Comparison of ENCODE assay signal across 11 cellular contexts in genomic region chr19:12667903-12668302, GRCh38. TPM values are rescaled to one million over a fixed set of nuclear protein-coding genes. Genes with fewer than 3 reads are reported as not detected.
DNase-seq lines count a peak whose midpoint lies in the region; ATAC-seq, FAIRE-seq and TF ChIP-seq lines count a peak whose summit lies in the region.
"Had no signal": no experiment of that assay in that cellular context is flagged by ENCODE, and none has a peak within 500 bp of the region (broad histone marks: within the 10 kb centered on the region; RNA-seq: fewer than 3 reads in every experiment).

No MANE protein-coding gene starts in this region.

- peak overlapping the region; percentile 89 for H3K4me2 ChIP-seq in Loucy (ENCODE audit: low read depth, low read length, poor library complexity, severe bottlenecking)

- H3K9me3 Mint-ChIP-seq in chondrocyte (ENCODE audit: low read depth) (no peaks in the 10 kb centered on the region), nephron progenitor cell (no peaks in the 10 kb centered on the region)

- H3F3A ChIP-seq in Loucy (ENCODE audit: low read depth), result no peaks in the 10 kb centered on the region

- no peak overlapping the region for H2AFZ ChIP-seq in Loucy (ENCODE audit: low read length)

- peak overlapping the region; percentile 89 for H3K9ac ChIP-seq in Loucy (ENCODE audit: low read depth, low read length, poor library complexity, severe bottlenecking)

- H3K9me3 ChIP-seq in Loucy (ENCODE audit: insufficient read depth, low read depth, low read length), result no peaks in the 10 kb centered on the region

- peaks cover 13% of the 10 kb centered on the region for H4K20me1 ChIP-seq in Loucy (ENCODE audit: insufficient read depth, low read length, poor library complexity, severe bottlenecking)

- TF ChIP-seq CTCF in C4-2B (conservative IDR thresholded peaks at IDR 0.05) (no peak), Loucy (conservative IDR thresholded peaks at IDR 0.05; ENCODE audit: low read length) (no peak), chondrocyte (IDR thresholded peaks at IDR 0.05) (no peak), nephron progenitor cell (IDR thresholded peaks at IDR 0.05) (no peak), lower leg skin (IDR thresholded peaks at IDR 0.05) (no peak)

- WGBS in lower leg skin, 2 donors, result 66% methylated on average over 4 of the region's 4 CpGs

- FAIRE-seq in H54 (lab: Jason Lieb, UNC), result no peak

- peak overlapping the region; percentile 85; the same call in 1 of the 2 replicates for H3K27ac ChIP-seq in C4-2B

- DNase-seq in chondrocyte (ENCODE audit: low spot score) (no peak), nephron progenitor cell (no peak), H54 (ENCODE audit: insufficient read length, low spot score) (no peak), NCI-H2081 (lab: John Stamatoyannopoulos, UW) (no peak), lower leg skin (ENCODE audit: low spot score in 2 of 2) (no peak)
- DNase-seq: NCI-H524; stimulated activated CD4-positive, alpha-beta T cell treated with anti-CD3 and anti-CD28 coated beads, Interleukin-4, amount 100 ng/mL, for 24 hours had no signal

- no peak for ATAC-seq in HG02642 (IDR thresholded peaks at IDR 0.05; ENCODE audit: poor library complexity, unreplicated experiment)

- peak overlapping the region; percentile 93 for H3K4me3 Mint-ChIP-seq in chondrocyte (ENCODE audit: unreplicated experiment)
- peak overlapping the region; percentile 97 for H3K4me3 Mint-ChIP-seq in nephron progenitor cell

- H3K4me1 ChIP-seq in Loucy (ENCODE audit: insufficient read depth, low read length, poor library complexity, severe bottlenecking), result peaks cover 25% of the 10 kb centered on the region

- no peaks in the 10 kb centered on the region for H3K9me2 ChIP-seq in Loucy (replicated peaks; ENCODE audit: low read depth, low read length)

- peaks cover 2% of the 10 kb centered on the region; the same call in 1 of the 2 replicates for H3K36me3 ChIP-seq in Loucy (ENCODE audit: insufficient read depth, low read length)

- no peaks in the 10 kb centered on the region for H3K27me3 ChIP-seq in Loucy (ENCODE audit: insufficient read depth, low read length, poor library complexity, severe bottlenecking)

- no peaks in the 10 kb centered on the region for H3K27me3 Mint-ChIP-seq in chondrocyte (ENCODE audit: low read depth)
- peaks cover 4% of the 10 kb centered on the region for H3K27me3 Mint-ChIP-seq in nephron progenitor cell (ENCODE audit: low read depth, poor library complexity)

- peaks cover 6% of the 10 kb centered on the region for H3K36me3 Mint-ChIP-seq in chondrocyte (ENCODE audit: low read depth)
- H3K36me3 Mint-ChIP-seq in nephron progenitor cell (ENCODE audit: low read depth), result peaks cover 13% of the 10 kb centered on the region

- intact Hi-C loops in lower leg skin (cut with DNase I; ENCODE audit: low total_unique reads), result no loop called here

- TF ChIP-seq POLR2A in H54 (IDR thresholded peaks at IDR 0.05; ENCODE audit: low read depth, low read length) (no peak), lower leg skin (IDR thresholded peaks at IDR 0.05) (no peak)

- peak overlapping the region; percentile 79 for H3K4me3 ChIP-seq in Loucy (ENCODE audit: low read length, poor library complexity, severe bottlenecking)
- no peak overlapping the region for H3K4me3 ChIP-seq in lower leg skin (ENCODE audit: low read depth, poor library complexity, severe bottlenecking)

- H3K79me2 ChIP-seq in Loucy (ENCODE audit: insufficient read depth, low read length), result peaks cover 38% of the 10 kb centered on the region

- H3K4me1 Mint-ChIP-seq in chondrocyte (ENCODE audit: low read depth) (peaks cover 45% of the 10 kb centered on the region), nephron progenitor cell (peaks cover 67% of the 10 kb centered on the region)

- H3K27ac Mint-ChIP-seq in chondrocyte (ENCODE audit: unreplicated experiment), result peak overlapping the region; percentile 36
- no peak overlapping the region for H3K27ac Mint-ChIP-seq in nephron progenitor cell

RNA-seq across cellular contexts. Expression of gene WDR83, which starts 1.3 kb away (rescaled TPM):
- total RNA-seq in chondrocyte, result 9.6 to 13.5 TPM (median 12.7 TPM) in 3 replicates
- 10 to 100 TPM; 15.3 to 23.7 (median 19.3) TPM for total RNA-seq in lower leg skin

RNA-seq across cellular contexts. Expression of gene MAN2B1, which starts 1.4 kb away (rescaled TPM):
- total RNA-seq in chondrocyte (86.6 to 104 TPM (median 99.5 TPM) in 3 replicates), lower leg skin (10 to 100 TPM; 52.8 to 83.0 (median 74.9) TPM)

RNA-seq across cellular contexts. Expression of gene DHPS, which starts 13.8 kb away (rescaled TPM):
- total RNA-seq in chondrocyte (37.8 to 48.8 TPM (median 47.5 TPM) in 3 replicates), lower leg skin (100 to 1,000 TPM; 101 to 218 (median 159) TPM)

RNA-seq across cellular contexts. Expression of gene GNG14, which starts 19.9 kb away (rescaled TPM):
- total RNA-seq in chondrocyte, result not detected in 3 replicates
- total RNA-seq in lower leg skin, result not detected
- total RNA-seq: lung had no signal

RNA-seq across cellular contexts. Expression of gene FBXW9, which starts 28.5 kb away (rescaled TPM):
- total RNA-seq in chondrocyte, result 5.0 to 11.7 TPM (median 5.2 TPM) in 3 replicates
- 10 to 100 TPM in 3 of 4 donors, 1 to 10 TPM in 1; 7.2 to 21.4 (median 13.1) TPM for total RNA-seq in lower leg skin
